ENCODE assay signal across 22 cellular contexts in the genomic region with DNA sequence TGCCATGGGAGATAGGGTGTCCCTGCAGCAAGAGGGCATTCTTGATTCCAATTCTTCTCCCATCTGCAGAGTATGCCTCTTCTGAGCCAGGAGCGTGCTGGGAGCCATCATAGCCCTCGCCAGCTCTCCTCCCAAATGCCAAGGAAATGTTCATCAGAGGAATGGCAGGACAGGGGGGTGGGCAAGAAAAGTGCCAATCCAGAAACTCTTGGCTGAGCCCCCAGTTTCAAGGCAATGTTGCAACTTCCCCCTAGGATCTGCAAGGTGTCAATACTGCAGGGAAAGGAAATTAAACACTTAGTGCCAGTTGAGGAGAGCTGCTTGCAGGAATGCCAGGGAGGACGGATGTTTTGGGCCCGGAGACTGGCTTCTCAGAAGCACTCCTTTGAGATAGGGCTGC.
"Had no signal": no experiment of that assay in that cellular context is flagged by ENCODE, and none has a peak within 500 bp of the region (broad histone marks: within the 10 kb centered on the region; RNA-seq: fewer than 3 reads in every experiment).

No MANE protein-coding gene starts in this region.

- H3K9me3 ChIP-seq: SK-N-SH had no signal

- DNase-seq: Kasumi-1, MV-4-11, NCI-H1048, NCI-H1105, NCI-H1417, NCI-H1436 treated with DMSO at 0.1 percent for 48 hours, NCI-H1694, NCI-H187 treated with DMSO at 0.1 percent for 48 hours, NCI-H2029 treated with DMSO at 0.1 percent for 48 hours, NCI-H2171 treated with DMSO at 0.1 percent for 48 hours, NCI-H2227 treated with DMSO at 0.1 percent for 48 hours, NCI-H510A treated with DMSO at 0.1 percent for 48 hours, NCI-H526, NCI-H774, RPMI8226, SHP77, SK-N-SH, SW 1271 had no signal

- H3K4me2 ChIP-seq: KMS-11, SK-N-SH had no signal

- H3K9ac ChIP-seq: KMS-11, SK-N-SH had no signal

- H3K27ac ChIP-seq: HL-60, KMS-11 had no signal

- H3K4me3 ChIP-seq: K562 had no signal

- ATAC-seq: K562 had no signal

- H3K4me3 Mint-ChIP-seq: IgD-negative memory B cell had no signal
